ENCODE assay signal across 10 cellular contexts in genomic region chrX:71052721-71053120, GRCh38. TPM values are rescaled to one million over a fixed set of nuclear protein-coding genes. Genes with fewer than 3 reads are reported as not detected.
DNase-seq lines count a peak whose midpoint lies in the region; ATAC-seq lines count a peak whose summit lies in the region.
"Had no signal": no experiment of that assay in that cellular context is flagged by ENCODE, and none has a peak within 500 bp of the region (broad histone marks: within the 10 kb centered on the region; RNA-seq: fewer than 3 reads in every experiment).

No MANE protein-coding gene starts in this region.

- H3K9me3 Mint-ChIP-seq in activated T-helper 1 cell treated with anti-CD3 and anti-CD28 coated beads, Interleukin-12 subunit alpha, Interleukin-12 subunit beta, Interleukin-2, Interleukin-4 antibody, amounts not matched to agents 30 ng/mL and 10 ng/mL and 1 ng/mL, durations not matched to agents 14 hours and 24 hours and 36 hours: no peaks in the 10 kb centered on the region
- H3K9me3 Mint-ChIP-seq in natural killer cell treated with Interleukin-12 subunit alpha and Interleukin-12 subunit beta and Interleukin-15 and Interleukin-18, amount 100 ng/mL, for 72 hours: no peaks in the 10 kb centered on the region

- H3K27ac Mint-ChIP-seq in activated T-helper 1 cell treated with anti-CD3 and anti-CD28 coated beads, Interleukin-12 subunit alpha, Interleukin-12 subunit beta, Interleukin-2, Interleukin-4 antibody, amounts not matched to agents 30 ng/mL and 10 ng/mL and 1 ng/mL, durations not matched to agents 14 hours and 24 hours and 36 hours: no peak overlapping the region
- peak overlapping the region in 1 of 2 donors; percentile 53 for H3K27ac Mint-ChIP-seq in natural killer cell treated with Interleukin-12 subunit alpha and Interleukin-12 subunit beta and Interleukin-15 and Interleukin-18, amount 100 ng/mL, for 72 hours

- ATAC-seq in GM19023 (IDR thresholded peaks at IDR 0.05; ENCODE audit: unreplicated experiment): peak; percentile 18
- ATAC-seq in HG02642 (IDR thresholded peaks at IDR 0.05; ENCODE audit: poor library complexity, unreplicated experiment): peak; percentile 29
- ATAC-seq in natural killer cell treated with Interleukin-12 subunit alpha and Interleukin-12 subunit beta and Interleukin-15 and Interleukin-18, amount 100 ng/mL, for 72 hours: peak in 1 of 2 donors; percentile 49
- ATAC-seq in GM21529 (IDR thresholded peaks at IDR 0.05; ENCODE audit: unreplicated experiment): no peak
- ATAC-seq: gastrocnemius medialis had no signal

- DNase-seq in activated T-helper 1 cell treated with anti-CD3 and anti-CD28 coated beads, Interleukin-12 subunit alpha, Interleukin-12 subunit beta, Interleukin-2, Interleukin-4 antibody, amounts not matched to agents 30 ng/mL and 10 ng/mL and 1 ng/mL, durations not matched to agents 14 hours and 24 hours and 36 hours (ENCODE audit: low spot score): no peak
- DNase-seq in natural killer cell treated with Interleukin-12 subunit alpha and Interleukin-12 subunit beta and Interleukin-15 and Interleukin-18, amount 100 ng/mL, for 72 hours (ENCODE audit: low spot score): no peak
- DNase-seq in Ammon's horn (ENCODE audit: low spot score): no peak
- DNase-seq in mucosa of gallbladder (ENCODE audit: low spot score): no peak
- DNase-seq: gastrocnemius medialis, NCI-H1694, occipital lobe had no signal

- H3K4me1 Mint-ChIP-seq in activated T-helper 1 cell treated with anti-CD3 and anti-CD28 coated beads, Interleukin-12 subunit alpha, Interleukin-12 subunit beta, Interleukin-2, Interleukin-4 antibody, amounts not matched to agents 30 ng/mL and 10 ng/mL and 1 ng/mL, durations not matched to agents 14 hours and 24 hours and 36 hours (ENCODE audit: low read depth): no peaks in the 10 kb centered on the region
- peaks cover 5 to 6% of the 10 kb centered on the region in 2 donors for H3K4me1 Mint-ChIP-seq in natural killer cell treated with Interleukin-12 subunit alpha and Interleukin-12 subunit beta and Interleukin-15 and Interleukin-18, amount 100 ng/mL, for 72 hours (ENCODE audit: low read depth in 2 of 2)

- H3K36me3 Mint-ChIP-seq in activated T-helper 1 cell treated with anti-CD3 and anti-CD28 coated beads, Interleukin-12 subunit alpha, Interleukin-12 subunit beta, Interleukin-2, Interleukin-4 antibody, amounts not matched to agents 30 ng/mL and 10 ng/mL and 1 ng/mL, durations not matched to agents 14 hours and 24 hours and 36 hours (ENCODE audit: low read depth): peaks cover 9% of the 10 kb centered on the region
- no peaks in the 10 kb centered on the region for H3K36me3 Mint-ChIP-seq in natural killer cell treated with Interleukin-12 subunit alpha and Interleukin-12 subunit beta and Interleukin-15 and Interleukin-18, amount 100 ng/mL, for 72 hours

- peak overlapping the region; percentile 39 for H3K4me3 Mint-ChIP-seq in activated T-helper 1 cell treated with anti-CD3 and anti-CD28 coated beads, Interleukin-12 subunit alpha, Interleukin-12 subunit beta, Interleukin-2, Interleukin-4 antibody, amounts not matched to agents 30 ng/mL and 10 ng/mL and 1 ng/mL, durations not matched to agents 14 hours and 24 hours and 36 hours
- H3K4me3 Mint-ChIP-seq in natural killer cell treated with Interleukin-12 subunit alpha and Interleukin-12 subunit beta and Interleukin-15 and Interleukin-18, amount 100 ng/mL, for 72 hours: peak overlapping the region; percentile 63

- H3K27me3 Mint-ChIP-seq in activated T-helper 1 cell treated with anti-CD3 and anti-CD28 coated beads, Interleukin-12 subunit alpha, Interleukin-12 subunit beta, Interleukin-2, Interleukin-4 antibody, amounts not matched to agents 30 ng/mL and 10 ng/mL and 1 ng/mL, durations not matched to agents 14 hours and 24 hours and 36 hours (ENCODE audit: insufficient read depth): no peaks in the 10 kb centered on the region
- H3K27me3 Mint-ChIP-seq in natural killer cell treated with Interleukin-12 subunit alpha and Interleukin-12 subunit beta and Interleukin-15 and Interleukin-18, amount 100 ng/mL, for 72 hours: no peaks in the 10 kb centered on the region

- intact Hi-C loops in activated T-helper 1 cell treated with anti-CD3 and anti-CD28 coated beads, Interleukin-12 subunit alpha, Interleukin-12 subunit beta, Interleukin-2, Interleukin-4 antibody, amounts not matched to agents 30 ng/mL and 10 ng/mL and 1 ng/mL, durations not matched to agents 14 hours and 24 hours and 36 hours (cut with micrococcal nuclease): no loop called here

RNA-seq across cellular contexts. Expression of gene SNX12, which starts 15.4 kb away (rescaled TPM):
- total RNA-seq in activated T-helper 1 cell treated with anti-CD3 and anti-CD28 coated beads, Interleukin-12 subunit alpha, Interleukin-12 subunit beta, Interleukin-2, Interleukin-4 antibody, amounts not matched to agents 30 ng/mL and 10 ng/mL and 1 ng/mL, durations not matched to agents 14 hours and 24 hours and 36 hours: 47.9 and 51.9 TPM in 2 replicates
- 10 to 100 TPM; 43.3 to 51.8 TPM for total RNA-seq in natural killer cell treated with Interleukin-12 subunit alpha and Interleukin-12 subunit beta and Interleukin-15 and Interleukin-18, amount 100 ng/mL, for 72 hours
- 65.3 TPM for total RNA-seq in mucosa of gallbladder

RNA-seq across cellular contexts. Expression of gene FOXO4, which starts 42.9 kb away (rescaled TPM):
- total RNA-seq in activated T-helper 1 cell treated with anti-CD3 and anti-CD28 coated beads, Interleukin-12 subunit alpha, Interleukin-12 subunit beta, Interleukin-2, Interleukin-4 antibody, amounts not matched to agents 30 ng/mL and 10 ng/mL and 1 ng/mL, durations not matched to agents 14 hours and 24 hours and 36 hours: 10.7 and 11.9 TPM in 2 replicates
- 10 to 100 TPM; 10.0 to 20.6 TPM for total RNA-seq in natural killer cell treated with Interleukin-12 subunit alpha and Interleukin-12 subunit beta and Interleukin-15 and Interleukin-18, amount 100 ng/mL, for 72 hours
- total RNA-seq in mucosa of gallbladder: 42.3 TPM

RNA-seq across cellular contexts. Expression of gene CXorf65, which starts 53.8 kb away (rescaled TPM):
- 17.1 and 21.2 TPM in 2 replicates for total RNA-seq in activated T-helper 1 cell treated with anti-CD3 and anti-CD28 coated beads, Interleukin-12 subunit alpha, Interleukin-12 subunit beta, Interleukin-2, Interleukin-4 antibody, amounts not matched to agents 30 ng/mL and 10 ng/mL and 1 ng/mL, durations not matched to agents 14 hours and 24 hours and 36 hours
- 10 to 100 TPM; 18.0 to 28.1 TPM for total RNA-seq in natural killer cell treated with Interleukin-12 subunit alpha and Interleukin-12 subunit beta and Interleukin-15 and Interleukin-18, amount 100 ng/mL, for 72 hours
- not detected for total RNA-seq in mucosa of gallbladder
- total RNA-seq: gastrocnemius medialis, occipital lobe had no signal

RNA-seq across cellular contexts. Expression of gene IL2RG, which starts 58.7 kb away (rescaled TPM):
- 375 and 397 TPM in 2 replicates for total RNA-seq in activated T-helper 1 cell treated with anti-CD3 and anti-CD28 coated beads, Interleukin-12 subunit alpha, Interleukin-12 subunit beta, Interleukin-2, Interleukin-4 antibody, amounts not matched to agents 30 ng/mL and 10 ng/mL and 1 ng/mL, durations not matched to agents 14 hours and 24 hours and 36 hours
- total RNA-seq in natural killer cell treated with Interleukin-12 subunit alpha and Interleukin-12 subunit beta and Interleukin-15 and Interleukin-18, amount 100 ng/mL, for 72 hours: 100 to 1,000 TPM; 241 to 512 TPM
- 8.9 TPM for total RNA-seq in mucosa of gallbladder
- total RNA-seq: occipital lobe had no signal

Comparison
In these comparisons a context has a peak if more than half of its experiments do, and no peak if none do; other contexts are left out.
1. RNA of gene CXorf65, which starts 53.8 kb away (total RNA-seq): 18.0 to 28.1 TPM in natural killer cell treated with Interleukin-12 subunit alpha and Interleukin-12 subunit beta and Interleukin-15 and Interleukin-18, amount 100 ng/mL, for 72 hours and 17.1 to 21.2 TPM in activated T-helper 1 cell treated with anti-CD3 and anti-CD28 coated beads, Interleukin-12 subunit alpha, Interleukin-12 subunit beta, Interleukin-2, Interleukin-4 antibody, amounts not matched to agents 30 ng/mL and 10 ng/mL and 1 ng/mL, durations not matched to agents 14 hours and 24 hours and 36 hours; not detected in mucosa of gallbladder (single experiment); every median in the first group is over 10 times any median in the second.